ENCODE assay signal across 8 cellular contexts in the genomic region with DNA sequence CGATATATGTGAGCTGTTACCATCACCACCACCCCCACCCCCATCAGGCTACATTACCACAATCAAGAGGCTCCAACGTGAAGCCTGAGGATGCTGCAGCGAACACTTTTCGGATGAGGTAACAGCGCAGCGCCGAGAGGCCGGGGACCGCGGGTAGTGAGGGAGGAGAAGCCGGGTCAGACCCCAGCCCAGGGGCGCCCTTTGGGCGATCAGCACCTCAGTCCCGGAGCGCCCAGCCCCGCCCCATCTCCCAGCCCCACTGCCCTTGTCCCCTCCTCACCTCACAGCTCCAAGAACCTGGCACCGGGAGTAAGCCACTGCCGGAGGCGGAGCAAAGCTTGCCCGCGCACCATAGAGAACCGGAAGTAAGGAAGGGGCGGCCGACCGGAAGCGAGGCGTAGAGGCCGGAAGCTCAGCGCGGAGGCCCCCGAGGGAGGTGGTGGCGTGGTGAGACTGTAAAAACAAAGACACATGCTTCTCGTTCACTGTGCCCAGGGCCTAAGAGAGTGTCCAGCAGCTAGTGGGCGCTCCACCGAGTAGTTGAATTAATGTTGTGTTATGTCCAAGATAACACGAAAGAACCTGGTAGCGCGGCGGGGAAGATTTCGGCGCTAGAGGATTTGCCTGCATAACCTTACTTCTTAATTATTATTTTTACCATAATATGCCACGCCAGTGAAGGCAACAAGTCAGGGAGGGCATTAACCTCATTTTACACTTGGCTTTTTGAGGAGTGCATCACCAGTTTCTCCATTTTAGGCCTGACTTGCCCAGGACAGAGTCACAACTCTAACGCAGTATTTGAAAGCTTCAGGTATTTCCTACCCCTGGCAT. TPM values are rescaled to one million over a fixed set of nuclear protein-coding genes. Genes with fewer than 3 reads are reported as not detected.
DNase-seq lines count a peak whose midpoint lies in the region; ATAC-seq, FAIRE-seq and TF ChIP-seq lines count a peak whose summit lies in the region.

A gene (minus strand): TSS at position 367 of the 834 bp plus-strand sequence. CDS start 4,610 bp downstream, outside the sequence.

- no peaks in the 10 kb centered on the region for H3F3A ChIP-seq in OCI-LY1 (ENCODE audit: insufficient read depth, low read length)

- peak within 1 kb of the TSS; percentile 93 for H3K4me3 ChIP-seq in OCI-LY1 (ENCODE audit: low read depth, low read length, poor library complexity, severe bottlenecking)

- H3K9ac ChIP-seq in OCI-LY1 (ENCODE audit: low read length), result peak within 1 kb of the TSS; percentile 92

- peak within 1 kb of the TSS; percentile 95 for H3K27ac Mint-ChIP-seq in mesothelial cell of epicardium

- H3K36me3 Mint-ChIP-seq in mesothelial cell of epicardium, result peaks cover 31% of the 10 kb centered on the region

- peak; percentile 91 for ATAC-seq in GM21515 (IDR thresholded peaks at IDR 0.05; ENCODE audit: unreplicated experiment)

- H3K9me3 Mint-ChIP-seq in mesothelial cell of epicardium, result no peaks in the 10 kb centered on the region

- H3K4me1 Mint-ChIP-seq in mesothelial cell of epicardium, result peaks cover 9% of the 10 kb centered on the region

- H2AFZ ChIP-seq in OCI-LY1 (ENCODE audit: low read length), result peak within 1 kb of the TSS; percentile 38; the same call in 1 of the 2 replicates

- H3K79me2 ChIP-seq in OCI-LY1 (ENCODE audit: insufficient read depth, low read length), result peaks cover 5% of the 10 kb centered on the region; the same call in 1 of the 2 replicates

- peak; percentile 89 for DNase-seq in DMS 273 treated with DMSO at 0.1 percent for 48 hours (lab: John Stamatoyannopoulos, UW)
- DNase-seq in HuH-7 (ENCODE audit: low spot score), result peak; percentile 99
- DNase-seq in activated CD8-positive, alpha-beta memory T cell treated with anti-CD3 and anti-CD28 coated beads, Interleukin-2, amount 50 U/mL, for 4 hours, result peak; percentile 87
- DNase-seq in mesothelial cell of epicardium (ENCODE audit: low spot score in 2 of 2, unreplicated experiment in 2 of 2), result peak; percentile 79 to 92
- peak; percentile 84 to 87 for DNase-seq in stimulated activated CD8-positive, alpha-beta memory T cell treated with anti-CD3 and anti-CD28 coated beads, Interleukin-15, amount 100 ng/mL, for 48 hours (ENCODE audit: low read depth in 2 of 2)

- H3K27ac ChIP-seq in OCI-LY1 (ENCODE audit: low read depth, low read length, poor library complexity, severe bottlenecking), result peak within 1 kb of the TSS; percentile 54

- H4K20me1 ChIP-seq in OCI-LY1 (ENCODE audit: insufficient read depth, low read length), result no peaks in the 10 kb centered on the region

- H3K9me2 ChIP-seq in OCI-LY1 (ENCODE audit: low read depth, low read length), result no peaks in the 10 kb centered on the region

- H3K27me3 Mint-ChIP-seq in mesothelial cell of epicardium (ENCODE audit: low read depth), result no peaks in the 10 kb centered on the region

- no peaks in the 10 kb centered on the region for H3K27me3 ChIP-seq in OCI-LY1 (ENCODE audit: insufficient read depth, low read length)

- peak; percentile 89 for FAIRE-seq in endometrium (lab: Jason Lieb, UNC)

- peaks cover 13% of the 10 kb centered on the region for H3K4me1 ChIP-seq in OCI-LY1 (ENCODE audit: insufficient read depth, low read length, severe bottlenecking)

- peak; percentile 55; the same call in 1 of the 2 replicates for TF ChIP-seq CTCF in OCI-LY1 (IDR thresholded peaks at IDR 0.05; ENCODE audit: low read length)
- TF ChIP-seq CTCF in mesothelial cell of epicardium (IDR thresholded peaks at IDR 0.05; ENCODE audit: unreplicated experiment), result no peak

- no peaks in the 10 kb centered on the region for H3K9me3 ChIP-seq in OCI-LY1 (ENCODE audit: low read length)

- peak within 1 kb of the TSS; percentile 78 for H3K4me2 ChIP-seq in OCI-LY1 (ENCODE audit: low read length)

- H3K4me3 Mint-ChIP-seq in mesothelial cell of epicardium, result peak within 1 kb of the TSS; percentile 94

- peaks cover 42% of the 10 kb centered on the region for H3K36me3 ChIP-seq in OCI-LY1 (ENCODE audit: insufficient read depth, low read length)

RNA-seq across cellular contexts. Expression of the gene that starts here (rescaled TPM):
- 44.8 to 59.6 TPM (median 47.8 TPM) in 3 replicates for total RNA-seq in mesothelial cell of epicardium

Comparison
In these comparisons a context has a peak if more than half of its experiments do, and no peak if none do; other contexts are left out.
1. Peak in every context shown above with its lines: DNase-seq, ATAC-seq, H3K4me3 ChIP-seq and H3K27ac ChIP-seq.